Comparison of ENCODE assay signal across 16 cellular contexts in the genomic region with DNA sequence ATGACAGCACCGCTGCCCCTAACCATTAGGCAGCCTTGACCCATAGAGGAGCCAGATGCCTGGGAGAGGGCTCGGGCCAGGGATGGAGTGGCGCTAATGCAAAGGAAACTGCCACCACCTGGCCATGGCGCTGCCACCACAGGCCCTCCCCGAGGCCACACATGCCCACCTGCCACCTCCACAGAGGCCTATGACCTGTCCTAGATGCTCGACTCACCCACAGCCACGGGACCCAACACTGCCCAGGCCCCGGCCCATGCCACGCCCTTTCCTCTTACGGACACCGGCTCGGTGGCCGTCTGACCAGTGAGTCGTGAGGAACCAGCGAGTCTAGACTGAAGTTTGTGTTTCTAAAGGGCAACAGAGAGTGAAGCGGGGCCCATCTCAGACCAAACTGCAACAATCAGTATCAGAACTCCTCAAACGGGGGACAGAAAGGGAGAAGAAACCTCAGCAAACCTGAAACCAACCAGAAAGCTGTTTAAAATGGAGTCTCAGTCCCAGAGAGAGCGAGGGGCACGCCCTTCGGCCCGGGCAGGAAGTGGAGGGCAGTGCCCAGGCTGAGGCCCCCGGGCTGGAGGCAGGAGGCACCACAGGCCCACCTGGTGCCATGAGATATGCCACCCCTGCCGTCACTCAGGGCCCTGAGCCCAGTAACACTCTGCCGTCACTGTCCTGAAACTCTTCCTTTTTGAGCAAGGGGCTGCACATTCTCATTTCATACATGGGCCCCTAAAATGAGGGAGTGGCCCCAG. TPM values are rescaled to one million over a fixed set of nuclear protein-coding genes. Genes with fewer than 3 reads are reported as not detected.
DNase-seq lines count a peak whose midpoint lies in the region; ATAC-seq and TF ChIP-seq lines count a peak whose summit lies in the region.
"Had no signal": no experiment of that assay in that cellular context is flagged by ENCODE, and none has a peak within 500 bp of the region (broad histone marks: within the 10 kb centered on the region; RNA-seq: fewer than 3 reads in every experiment).

No MANE protein-coding gene starts in this region.

- peak overlapping the region; percentile 68 for H3K27ac Mint-ChIP-seq in activated CD4-positive, alpha-beta T cell treated with anti-CD3 and anti-CD28 coated beads, Interleukin-2, amount 10 ng/mL, durations not matched to agents 7 days and 5 days
- H3K27ac Mint-ChIP-seq in osteocyte (ENCODE audit: unreplicated experiment), result peak overlapping the region; percentile 42
- H3K27ac Mint-ChIP-seq in activated T-cell treated with anti-CD3 and anti-CD28 coated beads, Interleukin-2, amount 50 U/mL, for 24 hours, result no peak overlapping the region

- peak overlapping the region; percentile 18 for H3K27ac ChIP-seq in vagina

- H3K4me1 ChIP-seq in vagina, result peaks cover 35% of the 10 kb centered on the region

- no peak for DNase-seq in activated CD4-positive, alpha-beta T cell treated with anti-CD3 and anti-CD28 coated beads, Interleukin-2, amount 10 ng/mL, durations not matched to agents 7 days and 5 days
- no peak for DNase-seq in activated CD4-positive, alpha-beta T cell treated with anti-CD3 and anti-CD28 coated beads for 48 hours
- DNase-seq in Right ventricle myocardium superior (peak; percentile 44), osteocyte (ENCODE audit: extremely low spot score, unreplicated experiment) (no peak), vagina (ENCODE audit: extremely low spot score in 2 of 2) (no peak), AG08396 (ENCODE audit: low spot score) (no peak)
- no peak for DNase-seq in activated T-cell treated with anti-CD3 and anti-CD28 coated beads, Interleukin-2, amount 50 U/mL, for 24 hours
- DNase-seq: 8988T; activated CD4-positive, CD25-positive, alpha-beta regulatory T cell treated with anti-CD3 and anti-CD28 coated beads, Interleukin-2, amount 50 U/mL, for 72 hours; activated T-cell treated with anti-CD3 and anti-CD28 coated beads, Interleukin-2, amount 50 U/mL, for 48 hours; COR-L47; cortex of kidney; HCEC 1CT; stimulated activated CD4-positive, alpha-beta T cell treated with anti-CD3 and anti-CD28 coated beads, Interleukin-4, amount 100 ng/mL, for 1 hour had no signal

- no peaks in the 10 kb centered on the region for H3K9me3 Mint-ChIP-seq in activated CD4-positive, alpha-beta T cell treated with anti-CD3 and anti-CD28 coated beads, Interleukin-2, amount 10 ng/mL, durations not matched to agents 7 days and 5 days
- H3K9me3 Mint-ChIP-seq in osteocyte (ENCODE audit: unreplicated experiment), result no peaks in the 10 kb centered on the region
- H3K9me3 Mint-ChIP-seq in activated T-cell treated with anti-CD3 and anti-CD28 coated beads, Interleukin-2, amount 50 U/mL, for 24 hours, result no peaks in the 10 kb centered on the region

- CTCF ChIA-PET in activated CD4-positive, alpha-beta T cell treated with anti-CD3 and anti-CD28 coated beads, Interleukin-2, amount 10 ng/mL, durations not matched to agents 7 days and 5 days (lab: Charles Lee), result interaction anchor here (1.8 to 5.0 kb wide), 2 partner anchors 9 to 55 kb away, joined by 4 to 28 read pairs; no protein-coding TSS in a partner anchor

- H3K4me3 Mint-ChIP-seq in activated CD4-positive, alpha-beta T cell treated with anti-CD3 and anti-CD28 coated beads, Interleukin-2, amount 10 ng/mL, durations not matched to agents 7 days and 5 days, result no peak overlapping the region
- H3K4me3 Mint-ChIP-seq in osteocyte (ENCODE audit: unreplicated experiment), result no peak overlapping the region
- H3K4me3 Mint-ChIP-seq in activated T-cell treated with anti-CD3 and anti-CD28 coated beads, Interleukin-2, amount 50 U/mL, for 24 hours, result no peak overlapping the region

- H3K4me1 Mint-ChIP-seq in activated CD4-positive, alpha-beta T cell treated with anti-CD3 and anti-CD28 coated beads, Interleukin-2, amount 10 ng/mL, durations not matched to agents 7 days and 5 days, result peaks cover 31% of the 10 kb centered on the region
- peaks cover 43% of the 10 kb centered on the region for H3K4me1 Mint-ChIP-seq in osteocyte (ENCODE audit: unreplicated experiment)
- H3K4me1 Mint-ChIP-seq in activated T-cell treated with anti-CD3 and anti-CD28 coated beads, Interleukin-2, amount 50 U/mL, for 24 hours (ENCODE audit: low read depth), result peaks cover 16% of the 10 kb centered on the region

- no peak for TF ChIP-seq CTCF in osteocyte (IDR thresholded peaks at IDR 0.05)
- no peak for TF ChIP-seq CTCF in vagina (IDR thresholded peaks at IDR 0.05)

- H3K36me3 ChIP-seq in vagina, result peaks cover 0 to 4% of the 10 kb centered on the region in 2 donors

- TF ChIP-seq POLR2A in vagina (IDR thresholded peaks at IDR 0.05), result no peak

- POLR2A ChIA-PET in activated CD4-positive, alpha-beta T cell treated with anti-CD3 and anti-CD28 coated beads, Interleukin-2, amount 10 ng/mL, durations not matched to agents 7 days and 5 days (lab: Charles Lee), result no interaction called here

- H3K4me3 ChIP-seq in vagina, result no peak overlapping the region

- intact Hi-C loops in Right ventricle myocardium superior (cut with DNase I), result no loop called here
- intact Hi-C loops in vagina (cut with DNase I), result no loop called here

- no peaks in the 10 kb centered on the region for H3K9me3 ChIP-seq in vagina

- ATAC-seq in Right ventricle myocardium superior (ENCODE audit: poor library complexity) (no peak), GM21717 (IDR thresholded peaks at IDR 0.05; ENCODE audit: unreplicated experiment) (no peak)

- H3K36me3 Mint-ChIP-seq in activated CD4-positive, alpha-beta T cell treated with anti-CD3 and anti-CD28 coated beads, Interleukin-2, amount 10 ng/mL, durations not matched to agents 7 days and 5 days (ENCODE audit: low read depth), result no peaks in the 10 kb centered on the region
- peaks cover 4% of the 10 kb centered on the region for H3K36me3 Mint-ChIP-seq in osteocyte (ENCODE audit: unreplicated experiment)
- no peaks in the 10 kb centered on the region for H3K36me3 Mint-ChIP-seq in activated T-cell treated with anti-CD3 and anti-CD28 coated beads, Interleukin-2, amount 50 U/mL, for 24 hours (ENCODE audit: low read depth)

- no peaks in the 10 kb centered on the region for H3K27me3 ChIP-seq in vagina

- H3K27me3 Mint-ChIP-seq in activated CD4-positive, alpha-beta T cell treated with anti-CD3 and anti-CD28 coated beads, Interleukin-2, amount 10 ng/mL, durations not matched to agents 7 days and 5 days, result no peaks in the 10 kb centered on the region
- H3K27me3 Mint-ChIP-seq in osteocyte (ENCODE audit: unreplicated experiment), result no peaks in the 10 kb centered on the region
- no peaks in the 10 kb centered on the region for H3K27me3 Mint-ChIP-seq in activated T-cell treated with anti-CD3 and anti-CD28 coated beads, Interleukin-2, amount 50 U/mL, for 24 hours

RNA-seq across cellular contexts. Expression of a gene that starts 0.7 kb away (rescaled TPM):
- total RNA-seq in activated CD4-positive, alpha-beta T cell treated with anti-CD3 and anti-CD28 coated beads, Interleukin-2, amount 10 ng/mL, durations not matched to agents 7 days and 5 days, result not detected
- not detected for total RNA-seq in Right ventricle myocardium superior
- not detected in 2 replicates for total RNA-seq in osteocyte
- not detected for total RNA-seq in vagina
- total RNA-seq: renal cortical epithelial cell had no signal

RNA-seq across cellular contexts. Expression of a gene that starts 28.7 kb away (rescaled TPM):
- 10 to 100 TPM; 34.2 to 36.4 TPM for total RNA-seq in activated CD4-positive, alpha-beta T cell treated with anti-CD3 and anti-CD28 coated beads, Interleukin-2, amount 10 ng/mL, durations not matched to agents 7 days and 5 days
- total RNA-seq in Right ventricle myocardium superior (237 TPM), osteocyte (49.3 and 51.0 TPM in 2 replicates), vagina (44.2 TPM)

RNA-seq across cellular contexts. Expression of a gene that starts 54.6 kb away (rescaled TPM):
- 1 to 10 TPM; 5.0 to 5.7 TPM for total RNA-seq in activated CD4-positive, alpha-beta T cell treated with anti-CD3 and anti-CD28 coated beads, Interleukin-2, amount 10 ng/mL, durations not matched to agents 7 days and 5 days
- total RNA-seq in Right ventricle myocardium superior (3.2 TPM), osteocyte (7.5 and 8.4 TPM in 2 replicates), vagina (3.7 TPM)
